Comparison of ENCODE assay signal across 8 cellular contexts in genomic region chr1:43171312-43171875, GRCh38. TPM values are rescaled to one million over a fixed set of nuclear protein-coding genes. Genes with fewer than 3 reads are reported as not detected.
DNase-seq lines count a peak whose midpoint lies in the region; ATAC-seq and TF ChIP-seq lines count a peak whose summit lies in the region.

No MANE protein-coding gene starts in this region.

- TF ChIP-seq EP300 in gastroesophageal sphincter (IDR thresholded peaks at IDR 0.05), result no peak

- H3F3A ChIP-seq in SU-DHL-6 (ENCODE audit: insufficient read depth), result no peaks in the 10 kb centered on the region

- peak overlapping the region; percentile 97 for H3K4me3 Mint-ChIP-seq in activated CD4-positive, alpha-beta T cell treated with anti-CD3 and anti-CD28 coated beads, Interleukin-2, amount 10 ng/mL, durations not matched to agents 24 days and 14 days

- H3K9me2 ChIP-seq in SU-DHL-6 (replicated peaks; ENCODE audit: insufficient read depth, low read length), result no peaks in the 10 kb centered on the region

- TF ChIP-seq CTCF in SU-DHL-6 (IDR thresholded peaks at IDR 0.05; ENCODE audit: insufficient read depth, low read length, poor library complexity, severe bottlenecking) (no peak), gastroesophageal sphincter (IDR thresholded peaks at IDR 0.05) (no peak)

- TF ChIP-seq POLR2A in gastroesophageal sphincter (IDR thresholded peaks at IDR 0.05), result no peak

- H3K36me3 ChIP-seq in SU-DHL-6 (ENCODE audit: low read length) (peaks cover 13% of the 10 kb centered on the region; the same call in 1 of the 2 replicates), gastroesophageal sphincter (peaks cover 0 to 44% of the 10 kb centered on the region in 2 donors), skeletal muscle satellite cell (ENCODE audit: insufficient read depth, low read length) (peaks cover 34% of the 10 kb centered on the region)

- H3K9me3 ChIP-seq in SU-DHL-6 (ENCODE audit: insufficient read depth, low read length), result no peaks in the 10 kb centered on the region
- no peaks in the 10 kb centered on the region for H3K9me3 ChIP-seq in gastroesophageal sphincter
- H3K9me3 ChIP-seq in skeletal muscle satellite cell (replicated peaks; ENCODE audit: low read length), result no peaks in the 10 kb centered on the region

- intact Hi-C loops in activated CD4-positive, alpha-beta T cell treated with anti-CD3 and anti-CD28 coated beads, Interleukin-2, amount 10 ng/mL, durations not matched to agents 24 days and 14 days (cut with micrococcal nuclease), result loop anchor here (5.0 kb wide), 2 partner anchors 196 to 861 kb away; partner anchors contain the start of genes ELOVL1 and SLC6A9

- H3K36me3 Mint-ChIP-seq in activated CD4-positive, alpha-beta T cell treated with anti-CD3 and anti-CD28 coated beads, Interleukin-2, amount 10 ng/mL, durations not matched to agents 24 days and 14 days (ENCODE audit: low read depth), result peaks cover 51% of the 10 kb centered on the region

- peak overlapping the region; percentile 97 for H3K27ac Mint-ChIP-seq in activated CD4-positive, alpha-beta T cell treated with anti-CD3 and anti-CD28 coated beads, Interleukin-2, amount 10 ng/mL, durations not matched to agents 24 days and 14 days

- H3K4me3 ChIP-seq in SU-DHL-6 (ENCODE audit: insufficient read depth, low read length, poor library complexity, severe bottlenecking) (peak overlapping the region; percentile 84), gastroesophageal sphincter (peak overlapping the region; percentile 85 to 92), skeletal muscle satellite cell (ENCODE audit: low read length) (peak overlapping the region; percentile 84)

- H3K4me1 ChIP-seq in gastroesophageal sphincter, result peaks cover 4 to 29% (median 11%) of the 10 kb centered on the region in 3 donors
- H3K4me1 ChIP-seq in skeletal muscle satellite cell (ENCODE audit: control insufficient read depth, insufficient read depth, low read length), result peaks cover 13% of the 10 kb centered on the region

- H3K4me1 Mint-ChIP-seq in activated CD4-positive, alpha-beta T cell treated with anti-CD3 and anti-CD28 coated beads, Interleukin-2, amount 10 ng/mL, durations not matched to agents 24 days and 14 days, result peaks cover 26% of the 10 kb centered on the region

- H3K9ac ChIP-seq in SU-DHL-6 (ENCODE audit: low read length) (peak overlapping the region; percentile 84), skeletal muscle satellite cell (ENCODE audit: low read depth, low read length) (peak overlapping the region; percentile 87)

- H3K27ac ChIP-seq in SU-DHL-6 (ENCODE audit: low read depth, low read length), result no peak overlapping the region
- peak overlapping the region in 3 of 4 donors; percentile 62 to 71 (median 65) for H3K27ac ChIP-seq in gastroesophageal sphincter

- peaks cover 22% of the 10 kb centered on the region for H3K79me2 ChIP-seq in SU-DHL-6 (ENCODE audit: insufficient read depth, low read length)

- no peaks in the 10 kb centered on the region for H3K9me3 Mint-ChIP-seq in activated CD4-positive, alpha-beta T cell treated with anti-CD3 and anti-CD28 coated beads, Interleukin-2, amount 10 ng/mL, durations not matched to agents 24 days and 14 days

- DNase-seq in activated CD4-positive, alpha-beta T cell treated with anti-CD3 and anti-CD28 coated beads, Interleukin-2, amount 10 ng/mL, durations not matched to agents 24 days and 14 days, result peak; percentile 61
- DNase-seq in activated CD4-positive, alpha-beta T cell treated with anti-CD3 and anti-CD28 coated beads, Interleukin-2, amount 50 U/mL, for 4 hours, result no peak
- no peak for DNase-seq in NOMO-1 treated with DMSO at 0.1 percent for 48 hours (lab: John Stamatoyannopoulos, UW; ENCODE audit: unreplicated experiment)
- DNase-seq in NCI-H146 treated with DMSO at 0.1 percent for 48 hours (lab: John Stamatoyannopoulos, UW; ENCODE audit: unreplicated experiment), result no peak

- H3K27me3 ChIP-seq in SU-DHL-6 (ENCODE audit: low read length) (no peaks in the 10 kb centered on the region), gastroesophageal sphincter (peaks cover 6% of the 10 kb centered on the region), skeletal muscle satellite cell (ENCODE audit: control insufficient read depth, insufficient read depth, low read length) (peaks cover 5% of the 10 kb centered on the region)

- no peaks in the 10 kb centered on the region for H4K20me1 ChIP-seq in SU-DHL-6 (ENCODE audit: low read depth, low read length)

- H3K27me3 Mint-ChIP-seq in activated CD4-positive, alpha-beta T cell treated with anti-CD3 and anti-CD28 coated beads, Interleukin-2, amount 10 ng/mL, durations not matched to agents 24 days and 14 days, result peaks cover 16% of the 10 kb centered on the region

- 18 to 27% methylated on average over 5 to 12 of the region's 17 CpGs for WGBS in gastroesophageal sphincter (ENCODE audit: low coverage in 1 of 2), 2 donors

- H2AFZ ChIP-seq in SU-DHL-6 (ENCODE audit: low read depth, low read length, severe bottlenecking), result peak overlapping the region; percentile 57

- peak overlapping the region; percentile 84 for H3K4me2 ChIP-seq in SU-DHL-6 (ENCODE audit: low read depth, low read length, poor library complexity, severe bottlenecking)
- H3K4me2 ChIP-seq in skeletal muscle satellite cell (ENCODE audit: low read length), result peak overlapping the region; percentile 94

- ATAC-seq in gastroesophageal sphincter (no peak), HG03139 (IDR thresholded peaks at IDR 0.05; ENCODE audit: unreplicated experiment) (no peak)

RNA-seq across cellular contexts. Expression of gene EBNA1BP2, which starts 0.7 kb away (rescaled TPM):
- total RNA-seq in activated CD4-positive, alpha-beta T cell treated with anti-CD3 and anti-CD28 coated beads, Interleukin-2, amount 10 ng/mL, durations not matched to agents 24 days and 14 days, result 134 and 135 TPM in 2 replicates
- total RNA-seq in gastroesophageal sphincter, result 10 to 100 TPM; 41.7 to 60.9 (median 51.7) TPM
- total RNA-seq in skeletal muscle satellite cell (2012; rRNA removed), result 119 and 125 TPM in 2 replicates

RNA-seq across cellular contexts. Expression of gene CFAP57, which starts 0.7 kb away (rescaled TPM):
- 0.40 TPM in 1 of 2 replicates, not detected in the other for total RNA-seq in activated CD4-positive, alpha-beta T cell treated with anti-CD3 and anti-CD28 coated beads, Interleukin-2, amount 10 ng/mL, durations not matched to agents 24 days and 14 days
- not detected for total RNA-seq in gastroesophageal sphincter
- not detected in 2 replicates for total RNA-seq in skeletal muscle satellite cell (2012; rRNA removed)
